ENCODE assay signal across 21 cellular contexts in the genomic region with DNA sequence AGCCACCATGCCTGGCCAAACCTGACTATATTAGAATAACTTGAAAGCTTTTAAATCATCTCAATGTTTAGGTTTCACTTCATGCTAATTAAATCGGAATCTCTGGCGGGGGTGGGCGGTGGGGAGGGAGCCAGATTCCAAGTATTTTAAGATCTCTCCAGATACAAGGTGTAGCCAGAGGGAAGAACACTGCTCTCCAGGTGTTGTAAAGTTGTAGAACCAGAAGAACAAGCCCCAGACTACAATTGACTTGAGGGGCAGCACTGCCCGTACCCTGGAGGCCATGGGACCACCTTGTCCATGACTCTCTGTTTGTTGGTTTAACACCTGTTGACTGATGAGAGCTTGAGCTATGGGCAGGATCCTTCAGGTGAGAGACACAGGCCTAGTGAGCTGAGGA. TPM values are rescaled to one million over a fixed set of nuclear protein-coding genes. Genes with fewer than 3 reads are reported as not detected.
"Had no signal": no experiment of that assay in that cellular context is flagged by ENCODE, and none has a peak within 500 bp of the region (broad histone marks: within the 10 kb centered on the region; RNA-seq: fewer than 3 reads in every experiment).

No MANE protein-coding gene starts in this region.

- H3K4me1 ChIP-seq: SJSA1 had no signal

- H3K27me3 ChIP-seq: SJSA1 had no signal

- H3K4me3 ChIP-seq: SJSA1, SK-N-MC had no signal

- H3K9me3 ChIP-seq: SJSA1 had no signal

- DNase-seq: KBM-7, MV-4-11, NCI-H1048, NCI-H1105, NCI-H1417, NCI-H1436 treated with DMSO at 0.1 percent for 48 hours, NCI-H1694, NCI-H187 treated with DMSO at 0.1 percent for 48 hours, NCI-H2081, NCI-H2107, NCI-H345, NCI-H446 treated with DMSO at 0.1 percent for 48 hours, NCI-H69, NCI-H774, Right ventricle myocardium superior, RPMI8226, SIG-M5 had no signal

- H3K27ac ChIP-seq: HL-60, SJSA1, SK-N-MC had no signal

RNA-seq across cellular contexts. Expression of a gene that starts 33.1 kb away (rescaled TPM):
- total RNA-seq: MCF 10A, Right ventricle myocardium superior had no signal
